16 cellular contexts compared by ENCODE assay signal in genomic region chr4:159410076-159410777, GRCh38.
A peak's percentile ranks its signal among the peaks of the same experiment; 100 is the strongest.
DNase-seq lines count a peak whose midpoint lies in the region; ATAC-seq, FAIRE-seq and TF ChIP-seq lines count a peak whose summit lies in the region.
"Had no signal": no experiment of that assay in that cellular context is flagged by ENCODE, and none has a peak within 500 bp of the region (broad histone marks: within the 10 kb centered on the region; RNA-seq: fewer than 3 reads in every experiment).

No MANE protein-coding gene starts in this region.

- H3K9me3 ChIP-seq in keratinocyte (ENCODE audit: control insufficient read depth, low read depth, low read length) (no peaks in the 10 kb centered on the region), BE2C (no peaks in the 10 kb centered on the region)
- H3K9me3 ChIP-seq in CD8-positive, alpha-beta T cell (ENCODE audit: low read length), result no peaks in the 10 kb centered on the region
- H3K9me3 ChIP-seq: Caco-2, heart left ventricle had no signal

- peak; percentile 54 for FAIRE-seq in GM19239 (lab: Jason Lieb, UNC)
- FAIRE-seq in keratinocyte (lab: Jason Lieb, UNC), result peak; percentile 83
- FAIRE-seq: K562, kidney had no signal

- POLR2A ChIA-PET in CD8-positive, alpha-beta T cell (lab: Charles Lee), result no interaction called here

- CTCF ChIA-PET in CD8-positive, alpha-beta T cell (lab: Charles Lee), result no interaction called here

- no peaks in the 10 kb centered on the region for H3K36me3 Mint-ChIP-seq in CD8-positive, alpha-beta T cell
- H3K36me3 Mint-ChIP-seq: brain had no signal

- H3K4me3 ChIP-seq in keratinocyte (ENCODE audit: control insufficient read depth in 2 of 3, extremely low read depth in 1 of 3, insufficient read depth in 2 of 3, low read depth in 1 of 3, low read length in 3 of 3), result peak overlapping the region in 1 of 3 experiments; percentile 6
- no peak overlapping the region for H3K4me3 ChIP-seq in BE2C (ENCODE audit: low read depth, low read length)
- H3K4me3 ChIP-seq in CD8-positive, alpha-beta T cell (ENCODE audit: low read depth, low read length), result no peak overlapping the region
- H3K4me3 ChIP-seq: heart left ventricle, K562 had no signal

- H3K4me1 ChIP-seq in keratinocyte (ENCODE audit: control insufficient read depth, extremely low read depth, insufficient read depth, low read length) (peaks cover 16% of the 10 kb centered on the region), BE2C (no peaks in the 10 kb centered on the region)
- no peaks in the 10 kb centered on the region for H3K4me1 ChIP-seq in CD8-positive, alpha-beta T cell (ENCODE audit: insufficient read depth, low read length)
- H3K4me1 ChIP-seq: Caco-2 had no signal

- no peaks in the 10 kb centered on the region for H3K27me3 ChIP-seq in keratinocyte (ENCODE audit: control insufficient read depth, extremely low read depth, insufficient read depth, low read length)
- no peaks in the 10 kb centered on the region for H3K27me3 ChIP-seq in BE2C
- H3K27me3 ChIP-seq in CD8-positive, alpha-beta T cell (ENCODE audit: insufficient read depth, low read length), result no peaks in the 10 kb centered on the region
- H3K27me3 ChIP-seq: heart left ventricle had no signal

- DNase-seq in GM19239 (ENCODE audit: insufficient read length, low spot score) (no peak), HS-5 (ENCODE audit: low read depth) (peak; percentile 32), amniotic epithelial cell (ENCODE audit: low read depth) (peak; percentile 27), keratinocyte (ENCODE audit: low read depth, low spot score) (no peak), BE2C (no peak), DMS 273 treated with DMSO at 0.1 percent for 48 hours (lab: John Stamatoyannopoulos, UW) (no peak), iPS-NIHi7 (ENCODE audit: extremely low spot score) (no peak)
- no peak for DNase-seq in CD8-positive, alpha-beta T cell
- DNase-seq: activated CD4-positive, alpha-beta T cell treated with anti-CD3 and anti-CD28 coated beads, Interleukin-2, amount 50 U/mL, for 4 hours; activated naive CD4-positive, alpha-beta T cell treated with anti-CD3 and anti-CD28 coated beads, Interleukin-2, amount 50 U/mL, for 16 hours; Caco-2; heart left ventricle; kidney; NCI-H2107 had no signal

- dilution Hi-C loops in keratinocyte (cut with MboI; ENCODE audit: extremely low pct_ligation_motif_present, low sequenced_read_pairs), result no loop called here

- no peak overlapping the region for H3K4me3 Mint-ChIP-seq in CD8-positive, alpha-beta T cell
- H3K4me3 Mint-ChIP-seq: brain had no signal

- peak overlapping the region; percentile 68 for H3K4me2 ChIP-seq in keratinocyte (ENCODE audit: control insufficient read depth, extremely low read depth, insufficient read depth, low read depth, low read length)

- no peak overlapping the region for H2AFZ ChIP-seq in keratinocyte (ENCODE audit: control insufficient read depth, low read length)

- no peaks in the 10 kb centered on the region for H3K27me3 Mint-ChIP-seq in CD8-positive, alpha-beta T cell (ENCODE audit: low read depth)
- H3K27me3 Mint-ChIP-seq: brain had no signal

- no peaks in the 10 kb centered on the region for H3K79me2 ChIP-seq in keratinocyte (ENCODE audit: control insufficient read depth, insufficient read depth, low read length)

- H3K9me3 Mint-ChIP-seq in CD8-positive, alpha-beta T cell, result no peaks in the 10 kb centered on the region

- intact Hi-C loops in CD8-positive, alpha-beta T cell (cut with DNase I, micrococcal nuclease), result no loop called here

- H3K27ac ChIP-seq in keratinocyte (ENCODE audit: control insufficient read depth, insufficient read depth, low read length), result peak overlapping the region; percentile 27
- H3K27ac ChIP-seq in CD8-positive, alpha-beta T cell (ENCODE audit: low read depth, low read length), result no peak overlapping the region
- H3K27ac ChIP-seq: heart left ventricle had no signal

- no peak overlapping the region for H3K27ac Mint-ChIP-seq in CD8-positive, alpha-beta T cell

- no peak for TF ChIP-seq CTCF in keratinocyte (optimal IDR thresholded peaks at IDR 0.05 in 1 of 3, IDR thresholded peaks at IDR 0.05 in 1 of 3, conservative IDR thresholded peaks at IDR 0.05 in 1 of 3; ENCODE audit: extremely low read depth in 1 of 3, insufficient read depth in 2 of 3, low read length in 3 of 3)
- TF ChIP-seq CTCF in BE2C (IDR thresholded peaks at IDR 0.05; ENCODE audit: low read depth, low read length), result no peak
- no peak for TF ChIP-seq CTCF in CD8-positive, alpha-beta T cell (IDR thresholded peaks at IDR 0.05)

- H3K36me3 ChIP-seq in keratinocyte (ENCODE audit: control insufficient read depth in 2 of 2, extremely low read depth in 1 of 2, insufficient read depth in 2 of 2, low read length in 2 of 2) (no peaks in the 10 kb centered on the region), BE2C (no peaks in the 10 kb centered on the region)
- no peaks in the 10 kb centered on the region for H3K36me3 ChIP-seq in CD8-positive, alpha-beta T cell (ENCODE audit: insufficient read depth, low read length)
- H3K36me3 ChIP-seq: heart left ventricle had no signal

- no peaks in the 10 kb centered on the region for H3K4me1 Mint-ChIP-seq in CD8-positive, alpha-beta T cell (ENCODE audit: low read depth)

- no peak for ATAC-seq in CD8-positive, alpha-beta T cell
- ATAC-seq: heart left ventricle, K562 had no signal

- no peaks in the 10 kb centered on the region for H4K20me1 ChIP-seq in keratinocyte (ENCODE audit: control insufficient read depth, extremely low read depth, insufficient read depth, low read length)

- H3K9ac ChIP-seq in keratinocyte (ENCODE audit: control insufficient read depth, extremely low read depth, insufficient read depth, low read length), result no peak overlapping the region

- H3K9me1 ChIP-seq in keratinocyte (ENCODE audit: control insufficient read depth, extremely low read depth, insufficient read depth, low read length), result no peaks in the 10 kb centered on the region

Comparison
In these comparisons a context has a peak if more than half of its experiments do, and no peak if none do; other contexts are left out.
1. DNase-seq: peak in HS-5 (single experiment) and amniotic epithelial cell (single experiment); none in GM19239 (single experiment), keratinocyte (single experiment), BE2C (single experiment), DMS 273 treated with DMSO at 0.1 percent for 48 hours (single experiment), CD8-positive, alpha-beta T cell (0 of 7) and iPS-NIHi7 (single experiment).